8 cellular contexts compared by ENCODE assay signal in genomic region chr2:24359701-24360049, GRCh38. TPM values are rescaled to one million over a fixed set of nuclear protein-coding genes. Genes with fewer than 3 reads are reported as not detected.
A peak's percentile ranks its signal among the peaks of the same experiment; 100 is the strongest.
DNase-seq lines count a peak whose midpoint lies in the region; ATAC-seq, FAIRE-seq and TF ChIP-seq lines count a peak whose summit lies in the region.

No MANE protein-coding gene starts in this region.

- in situ Hi-C loops in brain microvascular endothelial cell (cut with HindIII; ENCODE audit: low pct_ligation_motif_present, low sequenced_read_pairs): no loop called here

- H3K4me3 ChIP-seq in brain microvascular endothelial cell (ENCODE audit: low read depth, low read length): peak overlapping the region; percentile 78

- TF ChIP-seq CTCF in brain microvascular endothelial cell (IDR thresholded peaks at IDR 0.05; ENCODE audit: low read depth, low read length, missing control alignments): no peak

- TF ChIP-seq POLR2A in GM12891 (IDR thresholded peaks at IDR 0.05; ENCODE audit: low read depth, low read length): no peak

- H3K27me3 ChIP-seq in brain microvascular endothelial cell (replicated peaks): no peaks in the 10 kb centered on the region

- ATAC-seq in HG02938 (IDR thresholded peaks at IDR 0.05; ENCODE audit: unreplicated experiment) (peak; percentile 26), SK-N-SH treated with all-trans-retinoic acid at 6 μM for 48 hours (peak; percentile 7)

- no peaks in the 10 kb centered on the region for H3K36me3 ChIP-seq in brain microvascular endothelial cell (replicated peaks)

- DNase-seq in GM12891 (ENCODE audit: insufficient read length, low spot score) (no peak), brain microvascular endothelial cell (no peak), islet precursor cell (peak; percentile 56), ecto neural progenitor cell (ENCODE audit: low spot score) (no peak), pons (ENCODE audit: low spot score) (no peak)
- peak; percentile 13 to 43 (median 34) for DNase-seq in stimulated activated CD4-positive, alpha-beta T cell treated with anti-CD3 and anti-CD28 coated beads, Interleukin-12 subunit alpha, Interleukin-12 subunit beta, amount 100 ng/mL, for 48 hours (ENCODE audit: low read depth in 2 of 3, low spot score in 1 of 3)

- H3K27ac ChIP-seq in brain microvascular endothelial cell: peak overlapping the region; percentile 33

- peak; percentile 45 for FAIRE-seq in GM12891 (lab: Jason Lieb, UNC)

TF ChIP-seq in GM12891, 5 proteins besides CTCF, POLR2A, EP300 and RAD21:
- TF ChIP-seq PAX5 (IDR thresholded peaks at IDR 0.05; ENCODE audit: insufficient read depth, low read length, severe bottlenecking): no peak

TF ChIP-seq in SK-N-SH treated with all-trans-retinoic acid at 6 μM for 48 hours, 23 proteins besides CTCF, POLR2A, EP300 and RAD21:
- TF ChIP-seq BACH2 (CRISPR knock-in tag; IDR thresholded peaks at IDR 0.05; ENCODE audit: borderline replicate concordance) (no peak), ESRRG (CRISPR knock-in tag; IDR thresholded peaks at IDR 0.05) (no peak), CSDC2 (CRISPR knock-in tag; IDR thresholded peaks at IDR 0.05) (no peak), ZNF8 (CRISPR knock-in tag; IDR thresholded peaks at IDR 0.05) (no peak), SNAI2 (CRISPR knock-in tag; IDR thresholded peaks at IDR 0.05) (no peak), TCF4 (CRISPR knock-in tag; IDR thresholded peaks at IDR 0.05; ENCODE audit: borderline replicate concordance) (no peak), ZC3H10 (CRISPR knock-in tag; IDR thresholded peaks at IDR 0.05) (no peak), ZNF565 (CRISPR knock-in tag; conservative IDR thresholded peaks at IDR 0.05; ENCODE audit: low read depth) (no peak), ARNTL (CRISPR knock-in tag; IDR thresholded peaks at IDR 0.05; ENCODE audit: borderline replicate concordance, low read depth) (no peak), ZFP3 (CRISPR knock-in tag; IDR thresholded peaks at IDR 0.05) (no peak), ZNF70 (CRISPR knock-in tag; IDR thresholded peaks at IDR 0.05) (no peak), RARB (CRISPR knock-in tag; IDR thresholded peaks at IDR 0.05) (no peak), TSHZ2 (CRISPR knock-in tag; IDR thresholded peaks at IDR 0.05) (no peak), TOX (CRISPR knock-in tag; IDR thresholded peaks at IDR 0.05; ENCODE audit: borderline replicate concordance) (no peak), ZFP30 (CRISPR knock-in tag; IDR thresholded peaks at IDR 0.05) (no peak)

RNA-seq across cellular contexts. Expression of gene ITSN2, which starts 0.7 kb away (rescaled TPM):
- polyA plus RNA-seq in GM12891 (2012; ENCODE audit: low read depth, missing spikeins): 26.9 TPM

Comparison
In these comparisons a context has a peak if more than half of its experiments do, and no peak if none do; other contexts are left out.
1. DNase-seq: peak in islet precursor cell (single experiment) and stimulated activated CD4-positive, alpha-beta T cell treated with anti-CD3 and anti-CD28 coated beads, Interleukin-12 subunit alpha, Interleukin-12 subunit beta, amount 100 ng/mL, for 48 hours (3 of 3); none in GM12891 (single experiment), brain microvascular endothelial cell (single experiment), ecto neural progenitor cell (single experiment) and pons (single experiment).